In genomic region chr3:179076243-179077027, GRCh38 we compare ENCODE assay signal across 16 cellular contexts. TPM values are rescaled to one million over a fixed set of nuclear protein-coding genes. Genes with fewer than 3 reads are reported as not detected.
DNase-seq lines count a peak whose midpoint lies in the region; ATAC-seq and TF ChIP-seq lines count a peak whose summit lies in the region.
"Had no signal": no experiment of that assay in that cellular context is flagged by ENCODE, and none has a peak within 500 bp of the region (broad histone marks: within the 10 kb centered on the region; RNA-seq: fewer than 3 reads in every experiment).

No MANE protein-coding gene starts in this region.

- H3K36me3 Mint-ChIP-seq in nephron progenitor cell (ENCODE audit: low read depth), result no peaks in the 10 kb centered on the region
- H3K36me3 Mint-ChIP-seq: activated naive CD8-positive, alpha-beta T cell; CD14-positive monocyte had no signal

- POLR2A ChIA-PET in HEK293T (lab: Yijun Ruan, JAX), result no interaction called here

- no peaks in the 10 kb centered on the region for H3K9me3 ChIP-seq in MG63
- H3K9me3 ChIP-seq: gastroesophageal sphincter had no signal

- H3K4me3 ChIP-seq in MG63, result no peak overlapping the region
- H3K4me3 ChIP-seq: gastroesophageal sphincter had no signal

- no peaks in the 10 kb centered on the region for H3K4me1 Mint-ChIP-seq in nephron progenitor cell

- H3K9me3 Mint-ChIP-seq in nephron progenitor cell, result no peaks in the 10 kb centered on the region
- H3K9me3 Mint-ChIP-seq: CD14-positive monocyte had no signal

- H3K36me3 ChIP-seq in MG63, result no peaks in the 10 kb centered on the region
- H3K36me3 ChIP-seq: gastroesophageal sphincter had no signal

- no peak for TF ChIP-seq CTCF in nephron progenitor cell (IDR thresholded peaks at IDR 0.05)

- H3K27me3 ChIP-seq in MG63, result no peaks in the 10 kb centered on the region
- H3K27me3 ChIP-seq: gastroesophageal sphincter had no signal

- no peak for DNase-seq in nephron progenitor cell
- DNase-seq in HEK293T (ENCODE audit: extremely low spot score), result no peak
- DNase-seq in MG63, result no peak
- DNase-seq in NCI-H446 (lab: John Stamatoyannopoulos, UW), result no peak
- DNase-seq: activated CD4-positive, CD25-positive, alpha-beta regulatory T cell; caudate nucleus; mesenchymal stem cell; NCI-H2171 treated with DMSO at 0.1 percent for 48 hours; OCI-M1; SW 1271 had no signal

- ATAC-seq in GM18907 (IDR thresholded peaks at IDR 0.05; ENCODE audit: unreplicated experiment) (peak; percentile 39), GM21619 (IDR thresholded peaks at IDR 0.05; ENCODE audit: unreplicated experiment) (peak; percentile 24), HG03095 (IDR thresholded peaks at IDR 0.05; ENCODE audit: unreplicated experiment) (peak; percentile 41)
- ATAC-seq: gastroesophageal sphincter had no signal

- CTCF ChIA-PET in HEK293T (lab: Yijun Ruan, JAX), result no interaction called here

- H3K4me3 Mint-ChIP-seq in nephron progenitor cell, result no peak overlapping the region
- H3K4me3 Mint-ChIP-seq: activated naive CD8-positive, alpha-beta T cell; CD14-positive monocyte had no signal

- H3K27me3 Mint-ChIP-seq in nephron progenitor cell (ENCODE audit: low read depth, poor library complexity), result no peaks in the 10 kb centered on the region
- H3K27me3 Mint-ChIP-seq: activated naive CD8-positive, alpha-beta T cell had no signal

- peak overlapping the region; percentile 91 for H3K27ac Mint-ChIP-seq in nephron progenitor cell
- H3K27ac Mint-ChIP-seq: activated naive CD8-positive, alpha-beta T cell; CD14-positive monocyte had no signal

TF ChIP-seq in HEK293T, 16 proteins besides CTCF, POLR2A, EP300 and RAD21:
- TF ChIP-seq ZNF384 (IDR thresholded peaks at IDR 0.05) (no peak), FOXA1 (IDR thresholded peaks at IDR 0.05) (no peak), FOXK2 (IDR thresholded peaks at IDR 0.05) (no peak), SUZ12 (IDR thresholded peaks at IDR 0.05) (no peak), ELF4 (IDR thresholded peaks at IDR 0.05) (no peak)

RNA-seq across cellular contexts. Expression of gene ZMAT3, which starts 4.8 kb away (rescaled TPM):
- 2.4 and 3.5 TPM in 2 replicates for total RNA-seq in MG63 (2014; rRNA removed; shearing (Covaris generic); ENCODE audit: low replicate concordance)
